In the genomic region with DNA sequence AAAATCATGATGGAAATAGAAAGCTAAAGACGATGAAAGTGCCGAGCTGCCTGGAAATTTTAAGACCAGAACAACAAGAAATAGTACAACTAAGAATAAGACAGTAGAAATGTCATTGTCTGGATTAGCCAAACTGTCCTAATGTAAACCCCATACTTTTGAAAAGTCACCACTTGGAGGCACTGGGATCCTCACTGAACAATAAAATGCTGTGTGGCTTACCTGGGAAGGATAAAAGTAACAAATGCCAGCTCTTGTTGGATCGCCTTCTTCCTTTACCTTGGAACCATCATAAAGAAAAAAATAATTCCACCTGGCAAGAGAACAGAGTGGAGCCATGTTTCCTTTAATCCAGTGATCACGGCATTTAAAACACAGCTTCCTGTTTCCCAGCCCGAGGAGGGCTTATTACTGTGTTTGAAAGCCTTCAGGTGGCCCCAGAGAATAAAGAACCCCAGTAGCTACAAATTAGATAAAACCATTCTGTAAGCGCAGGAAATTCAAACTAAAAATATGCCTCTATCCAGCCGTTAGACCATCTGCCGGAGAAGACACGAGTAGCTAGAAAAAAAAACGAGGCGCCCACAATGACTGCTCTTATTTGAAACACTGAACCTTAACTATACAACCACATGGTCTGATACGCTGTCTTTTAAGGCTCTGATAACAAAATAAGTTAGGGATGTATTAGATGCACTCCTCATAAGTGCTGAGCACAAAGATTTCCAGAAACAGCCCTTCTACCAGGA, we compare ENCODE assay signal across 7 cellular contexts. TPM values are rescaled to one million over a fixed set of nuclear protein-coding genes. Genes with fewer than 3 reads are reported as not detected.
DNase-seq lines count a peak whose midpoint lies in the region; ATAC-seq and TF ChIP-seq lines count a peak whose summit lies in the region.

No MANE protein-coding gene starts in this region.

- ATAC-seq in HG03097 (IDR thresholded peaks at IDR 0.05; ENCODE audit: low FRiP score, unreplicated experiment) = no peak

- no peaks in the 10 kb centered on the region for H3K27me3 ChIP-seq in parathyroid adenoma (ENCODE audit: control insufficient read depth, insufficient read depth, low read length)

- peaks cover under 1% of the 10 kb centered on the region for H3K4me1 ChIP-seq in parathyroid adenoma

- peak; percentile 94 for DNase-seq in NCI-H69 (lab: John Stamatoyannopoulos, UW)
- DNase-seq in dermis blood vessel endothelial cell = peak; percentile 32
- DNase-seq in NOMO-1 treated with dmso at 0.1 percent for 144 hours (lab: John Stamatoyannopoulos, UW; ENCODE audit: unreplicated experiment) = no peak
- DNase-seq in D341Med (ENCODE audit: low spot score) = no peak

- in situ Hi-C loops in GM18951 (cut with MboI; ENCODE audit: low sequenced_read_pairs, unreplicated experiment) = no loop called here

- H3K4me3 ChIP-seq in parathyroid adenoma (ENCODE audit: low read depth, low read length) = no peak overlapping the region

- no peaks in the 10 kb centered on the region for H3K9me3 ChIP-seq in parathyroid adenoma (ENCODE audit: control insufficient read depth, low read length)

- H3K4me2 ChIP-seq in parathyroid adenoma (ENCODE audit: low read length) = peak overlapping the region; percentile 31

- no peaks in the 10 kb centered on the region for H3K36me3 ChIP-seq in parathyroid adenoma (ENCODE audit: control insufficient read depth, insufficient read depth, low read length)

- H3K27ac ChIP-seq in parathyroid adenoma = no peak overlapping the region

- H2AFZ ChIP-seq in parathyroid adenoma = no peak overlapping the region

- peaks cover 3% of the 10 kb centered on the region for H3K79me2 ChIP-seq in parathyroid adenoma

- H3K9ac ChIP-seq in parathyroid adenoma = no peak overlapping the region

- peak; percentile 34 for TF ChIP-seq POLR2A in GM18951 (IDR thresholded peaks at IDR 0.05; ENCODE audit: extremely low read depth, insufficient read depth, insufficient read length)

- TF ChIP-seq CTCF in parathyroid adenoma (IDR thresholded peaks at IDR 0.05) = no peak

RNA-seq across cellular contexts. Expression of a gene that starts 4.4 kb away (rescaled TPM):
- 20.0 and 26.5 TPM in 2 replicates for total RNA-seq in dermis blood vessel endothelial cell

RNA-seq across cellular contexts. Expression of a gene that starts 4.5 kb away (rescaled TPM):
- 21.1 and 27.7 TPM in 2 replicates for total RNA-seq in dermis blood vessel endothelial cell

RNA-seq across cellular contexts. Expression of a gene that starts 33.1 kb away (rescaled TPM):
- 44.6 and 54.1 TPM in 2 replicates for total RNA-seq in dermis blood vessel endothelial cell

RNA-seq across cellular contexts. Expression of a gene that starts 50.2 kb away (rescaled TPM):
- total RNA-seq in dermis blood vessel endothelial cell = 1.0 and 1.2 TPM in 2 replicates

Comparison
In these comparisons a context has a peak if more than half of its experiments do, and no peak if none do; other contexts are left out.
1. DNase-seq: peak in NCI-H69 (single experiment) and dermis blood vessel endothelial cell (single experiment); none in NOMO-1 treated with dmso at 0.1 percent for 144 hours (single experiment) and D341Med (single experiment).